In the genomic region with DNA sequence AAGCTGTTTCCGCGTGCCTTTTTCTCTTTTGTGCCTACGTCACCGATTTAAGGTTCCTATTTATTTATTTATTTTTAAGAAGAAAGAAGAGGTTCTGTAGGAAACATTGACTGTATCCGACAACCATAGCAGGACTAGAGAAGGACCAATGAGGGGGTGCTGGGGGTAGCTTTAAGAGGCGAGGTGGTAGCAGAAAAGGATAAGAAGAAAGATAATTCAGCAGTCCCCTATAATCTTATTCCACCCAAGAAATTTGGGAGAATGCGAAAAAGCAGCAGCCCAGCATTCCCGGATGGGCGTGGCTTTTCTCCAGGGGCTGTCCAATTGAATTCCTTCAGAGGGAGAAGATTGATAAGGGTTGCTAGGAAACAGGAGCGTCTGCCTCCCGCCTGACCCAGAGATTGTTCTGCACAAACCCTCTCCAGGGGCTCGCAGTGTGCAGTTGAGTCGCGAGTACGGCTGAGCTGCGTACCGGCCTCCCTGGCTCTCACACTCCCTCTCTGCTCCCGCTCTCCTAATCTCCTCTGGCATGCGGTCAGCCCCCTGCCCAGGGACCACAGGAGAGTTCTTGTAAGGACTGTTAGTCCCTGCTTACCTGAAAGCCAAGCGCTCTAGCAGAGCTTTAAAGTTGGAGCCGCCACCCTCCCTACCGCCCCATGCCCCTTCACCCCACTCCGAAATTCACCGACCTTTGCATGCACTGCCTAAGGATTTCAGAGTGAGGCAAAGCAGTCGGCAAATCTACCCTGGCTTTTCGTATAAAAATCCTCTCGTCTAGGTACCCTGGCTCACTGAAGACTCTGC, we compare ENCODE assay signal across 9 cellular contexts. TPM values are rescaled to one million over a fixed set of nuclear protein-coding genes. Genes with fewer than 3 reads are reported as not detected.
A peak's percentile ranks its signal among the peaks of the same experiment; 100 is the strongest.
DNase-seq lines count a peak whose midpoint lies in the region; ATAC-seq and TF ChIP-seq lines count a peak whose summit lies in the region.
"Had no signal": no experiment of that assay in that cellular context is flagged by ENCODE, and none has a peak within 500 bp of the region (broad histone marks: within the 10 kb centered on the region; RNA-seq: fewer than 3 reads in every experiment).

A gene (plus strand): TSS at position 432 of the 804 bp plus-strand sequence. CDS start 121,237 bp downstream, outside the sequence.

- ATAC-seq in omental fat pad (ENCODE audit: low FRiP score) (peak; percentile 36), HG02763 (IDR thresholded peaks at IDR 0.05; ENCODE audit: unreplicated experiment) (no peak), GM19463 (IDR thresholded peaks at IDR 0.05; ENCODE audit: unreplicated experiment) (no peak), GM21447 (IDR thresholded peaks at IDR 0.05; ENCODE audit: unreplicated experiment) (no peak)

- DNase-seq in DMS153 treated with DMSO at 0.1 percent for 48 hours (lab: John Stamatoyannopoulos, UW; ENCODE audit: unreplicated experiment): peak; percentile 22
- peak; percentile 74 for DNase-seq in NCI-H748 treated with DMSO at 0.1 percent for 48 hours (lab: John Stamatoyannopoulos, UW)
- peak; percentile 22 to 88 for DNase-seq in cardiac muscle cell (ENCODE audit: low read depth in 1 of 2, low spot score in 1 of 2)
- no peak for DNase-seq in omental fat pad (ENCODE audit: low spot score)
- no peak for DNase-seq in activated gamma-delta T cell (lab: John Stamatoyannopoulos, UW)
- DNase-seq: NCI-H774 had no signal

- H3K27me3 ChIP-seq in cardiac muscle cell: peaks cover 22% of the 10 kb centered on the region

- H3K4me1 ChIP-seq in cardiac muscle cell (ENCODE audit: low read depth): peaks cover 12% of the 10 kb centered on the region

- TF ChIP-seq CTCF in cardiac muscle cell (IDR thresholded peaks at IDR 0.05; ENCODE audit: low read depth, low read length) (no peak), omental fat pad (IDR thresholded peaks at IDR 0.05) (no peak)

- H3K36me3 ChIP-seq in cardiac muscle cell: no peaks in the 10 kb centered on the region

- no peaks in the 10 kb centered on the region for H3K9me3 ChIP-seq in cardiac muscle cell (ENCODE audit: low read depth)

- peak within 1 kb of the TSS; percentile 30 for H3K4me3 ChIP-seq in cardiac muscle cell

- no peak within 1 kb of the TSS for H3K27ac ChIP-seq in cardiac muscle cell

RNA-seq across cellular contexts. Expression of the gene that starts here (rescaled TPM):
- not detected in 2 replicates for total RNA-seq in cardiac muscle cell
- 0.75 and 0.78 TPM in 2 replicates for polyA plus RNA-seq in cardiac muscle cell
- not detected for total RNA-seq in omental fat pad

Comparison
In these comparisons a context has a peak if more than half of its experiments do, and no peak if none do; other contexts are left out.
1. Peak in DNase-seq and H3K4me3 ChIP-seq in cardiac muscle cell; RNA of the gene not detected or under 1 TPM.
2. Peak in ATAC-seq in omental fat pad; RNA of the gene not detected or under 1 TPM.
3. DNase-seq: peak in DMS153 treated with DMSO at 0.1 percent for 48 hours (single experiment) and NCI-H748 treated with DMSO at 0.1 percent for 48 hours (single experiment); none in omental fat pad (single experiment) and activated gamma-delta T cell (single experiment).